8 cellular contexts compared by ENCODE assay signal in the genomic region with DNA sequence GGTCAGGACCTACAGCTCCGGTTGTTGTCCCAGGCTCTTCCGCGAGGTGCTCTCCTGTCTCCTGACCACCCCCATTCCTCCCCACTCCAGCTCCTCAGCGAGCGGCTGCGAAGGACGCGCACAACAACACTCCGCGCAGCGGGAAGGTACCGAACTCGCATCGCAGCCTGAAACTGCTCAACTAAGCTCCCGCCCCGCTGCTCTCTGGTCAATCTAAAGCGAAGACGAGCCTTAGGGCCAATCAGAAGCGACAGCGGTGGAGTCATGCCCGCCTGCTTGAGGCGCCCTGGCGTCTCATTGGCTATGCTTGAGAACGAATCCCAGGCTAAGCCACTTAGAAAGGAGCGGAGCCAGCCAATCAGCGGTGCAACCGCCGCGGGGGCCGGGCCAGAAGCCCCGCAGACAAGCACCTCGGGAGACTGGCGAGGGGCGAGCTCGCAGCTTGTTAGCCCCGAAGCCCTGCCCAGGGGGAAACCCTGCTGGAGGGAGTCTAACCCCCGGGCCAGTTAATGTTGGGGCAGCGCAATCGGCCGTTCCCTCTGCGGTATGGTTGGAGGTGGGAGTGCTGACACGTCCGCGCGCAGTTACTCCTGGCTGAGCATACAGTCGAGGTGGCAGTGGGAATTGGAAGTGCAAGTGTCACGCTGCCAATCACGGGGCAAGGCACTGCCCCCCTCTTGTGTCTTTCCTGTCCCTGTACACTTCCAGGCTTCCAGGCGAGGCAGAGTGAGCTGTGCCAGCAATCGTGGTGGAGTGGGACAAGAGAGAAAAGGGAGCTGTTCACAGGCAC. TPM values are rescaled to one million over a fixed set of nuclear protein-coding genes. Genes with fewer than 3 reads are reported as not detected.
DNase-seq lines count a peak whose midpoint lies in the region; TF ChIP-seq lines count a peak whose summit lies in the region.

No MANE protein-coding gene starts in this region.

- no peaks in the 10 kb centered on the region for H3K36me3 Mint-ChIP-seq in activated naive CD4-positive, alpha-beta T cell treated with anti-CD3 and anti-CD28 coated beads, Interleukin-2, amount 50 U/mL, for 24 hours
- no peaks in the 10 kb centered on the region for H3K36me3 Mint-ChIP-seq in osteocyte (ENCODE audit: unreplicated experiment)

- H3K36me3 ChIP-seq in SK-N-MC (ENCODE audit: insufficient read depth, low read length) (no peaks in the 10 kb centered on the region), thyroid gland (no peaks in the 10 kb centered on the region)

- H3K9ac ChIP-seq in SK-N-MC (ENCODE audit: insufficient read length), result no peak overlapping the region

- peak overlapping the region; percentile 89 for H3K27ac Mint-ChIP-seq in activated naive CD4-positive, alpha-beta T cell treated with anti-CD3 and anti-CD28 coated beads, Interleukin-2, amount 50 U/mL, for 24 hours
- H3K27ac Mint-ChIP-seq in osteocyte (ENCODE audit: unreplicated experiment), result peak overlapping the region; percentile 91

- no peaks in the 10 kb centered on the region for H3K9me3 Mint-ChIP-seq in activated naive CD4-positive, alpha-beta T cell treated with anti-CD3 and anti-CD28 coated beads, Interleukin-2, amount 50 U/mL, for 24 hours
- H3K9me3 Mint-ChIP-seq in osteocyte (ENCODE audit: unreplicated experiment), result no peaks in the 10 kb centered on the region

- peaks cover 7% of the 10 kb centered on the region for H3K4me1 Mint-ChIP-seq in activated naive CD4-positive, alpha-beta T cell treated with anti-CD3 and anti-CD28 coated beads, Interleukin-2, amount 50 U/mL, for 24 hours
- H3K4me1 Mint-ChIP-seq in osteocyte (ENCODE audit: unreplicated experiment), result peaks cover 3% of the 10 kb centered on the region

- peak in 1 of 2 donors; percentile 45 for TF ChIP-seq POLR2A in thyroid gland (IDR thresholded peaks at IDR 0.05)

- peak overlapping the region; percentile 97 for H3K4me3 Mint-ChIP-seq in activated naive CD4-positive, alpha-beta T cell treated with anti-CD3 and anti-CD28 coated beads, Interleukin-2, amount 50 U/mL, for 24 hours
- H3K4me3 Mint-ChIP-seq in osteocyte (ENCODE audit: unreplicated experiment), result peak overlapping the region; percentile 99

- no peaks in the 10 kb centered on the region for H3K27me3 ChIP-seq in thyroid gland

- no peak overlapping the region for H3K27ac ChIP-seq in SK-N-MC
- peak overlapping the region; percentile 73 to 82 (median 78) for H3K27ac ChIP-seq in thyroid gland

- H3K4me3 ChIP-seq in HFF-Myc (replicated peaks; ENCODE audit: low read depth, low read length) (peak overlapping the region; percentile 42), SK-N-MC (peak overlapping the region; percentile 71), thyroid gland (replicated peaks in 1 of 3) (peak overlapping the region; percentile 15 to 45 (median 35))

- peaks cover 0 to 7% of the 10 kb centered on the region in 2 donors for H3K4me1 ChIP-seq in thyroid gland

- intact Hi-C loops in head of caudate nucleus (cut with DNase I), result no loop called here
- intact Hi-C loops in thyroid gland (cut with DNase I), result no loop called here

- no peaks in the 10 kb centered on the region for H3K27me3 Mint-ChIP-seq in activated naive CD4-positive, alpha-beta T cell treated with anti-CD3 and anti-CD28 coated beads, Interleukin-2, amount 50 U/mL, for 24 hours
- peaks cover 3% of the 10 kb centered on the region for H3K27me3 Mint-ChIP-seq in osteocyte (ENCODE audit: unreplicated experiment)

- TF ChIP-seq CTCF in HFF-Myc (IDR thresholded peaks at IDR 0.05; ENCODE audit: low read depth, low read length, missing control alignments) (no peak), osteocyte (IDR thresholded peaks at IDR 0.05) (no peak), thyroid gland (IDR thresholded peaks at IDR 0.05) (peak in 1 of 6 experiments; percentile 20)

- 1 to 2% methylated on average over 45 to 47 of the region's 50 CpGs for WGBS in thyroid gland, 2 donors

- H3K9me3 ChIP-seq in SK-N-MC (ENCODE audit: low read depth, low read length), result no peaks in the 10 kb centered on the region
- no peaks in the 10 kb centered on the region for H3K9me3 ChIP-seq in thyroid gland

- DNase-seq in GM04503 (ENCODE audit: low read depth), result peak; percentile 83
- DNase-seq in HFF-Myc (ENCODE audit: extremely low read depth, low read depth), result peak; percentile 88
- DNase-seq in NAMALWA (ENCODE audit: low spot score), result peak; percentile 98
- peak; percentile 80 for DNase-seq in SK-N-MC (ENCODE audit: low read depth, low spot score)
- DNase-seq in head of caudate nucleus, result peak; percentile 96 to 100 (median 99)
- peak; percentile 97 for DNase-seq in osteocyte (ENCODE audit: extremely low spot score, unreplicated experiment)
- peak; percentile 98 for DNase-seq in thyroid gland

RNA-seq across cellular contexts. Expression of a gene that starts 1.9 kb away (rescaled TPM):
- total RNA-seq in osteocyte, result not detected in 2 replicates
- total RNA-seq in thyroid gland, result not detected

RNA-seq across cellular contexts. Expression of a gene that starts 15.4 kb away (rescaled TPM):
- total RNA-seq in osteocyte (45.1 and 45.3 TPM in 2 replicates), thyroid gland (10 to 100 TPM; 12.4 to 29.4 (median 19.7) TPM)

RNA-seq across cellular contexts. Expression of a gene that starts 36.1 kb away (rescaled TPM):
- total RNA-seq in osteocyte (not detected in 2 replicates), thyroid gland (not detected)

RNA-seq across cellular contexts. Expression of a gene that starts 39.8 kb away (rescaled TPM):
- total RNA-seq in osteocyte, result 2.3 and 3.1 TPM in 2 replicates
- 1 to 10 TPM; 5.2 to 6.1 (median 5.9) TPM for total RNA-seq in thyroid gland

RNA-seq across cellular contexts. Expression of a gene that starts 42.8 kb away (rescaled TPM):
- total RNA-seq in osteocyte (35.9 and 44.9 TPM in 2 replicates), thyroid gland (10 to 100 TPM; 29.7 to 51.7 (median 36.8) TPM)
